ENCODE assay signal across 15 cellular contexts in the genomic region with DNA sequence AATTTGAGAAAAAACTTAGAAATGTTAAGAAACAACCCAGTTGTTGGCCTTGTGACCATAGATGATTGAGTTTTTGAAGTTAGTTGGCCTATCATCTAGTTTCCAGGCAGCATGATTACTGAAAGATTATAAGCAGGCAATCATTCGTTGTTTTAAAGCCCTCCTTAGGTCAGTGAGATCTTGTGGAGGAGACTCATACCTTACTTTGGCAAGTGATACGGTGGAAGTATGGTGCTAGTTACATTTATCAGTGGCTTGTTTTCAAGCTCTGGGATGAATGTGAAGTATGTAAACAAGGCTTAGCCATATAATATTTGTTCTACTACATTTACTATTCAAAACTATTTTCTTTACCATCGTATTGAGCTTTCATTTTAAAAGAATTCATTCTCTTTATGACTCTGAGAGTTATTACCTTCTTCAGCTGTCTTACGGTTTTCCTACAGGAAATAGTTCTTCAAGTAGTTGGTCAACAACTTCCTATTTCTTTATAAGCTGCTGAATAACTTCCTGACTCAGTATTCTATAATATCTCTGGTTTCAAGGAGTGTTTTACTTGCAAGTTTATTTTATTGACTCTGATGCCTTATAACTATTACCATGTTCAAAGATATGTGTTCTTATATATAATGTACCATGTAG. TPM values are rescaled to one million over a fixed set of nuclear protein-coding genes. Genes with fewer than 3 reads are reported as not detected.
DNase-seq lines count a peak whose midpoint lies in the region; ATAC-seq, FAIRE-seq and TF ChIP-seq lines count a peak whose summit lies in the region.
"Had no signal": no experiment of that assay in that cellular context is flagged by ENCODE, and none has a peak within 500 bp of the region (broad histone marks: within the 10 kb centered on the region; RNA-seq: fewer than 3 reads in every experiment).

No MANE protein-coding gene starts in this region.

- H3K4me3 ChIP-seq in astrocyte (ENCODE audit: insufficient read depth, low read depth, low read length) = peak overlapping the region; percentile 12
- peak overlapping the region in 2 of 3 experiments; percentile 29 to 50 for H3K4me3 ChIP-seq in keratinocyte (ENCODE audit: control insufficient read depth in 2 of 3, extremely low read depth in 1 of 3, insufficient read depth in 2 of 3, low read depth in 1 of 3, low read length in 3 of 3)
- H3K4me3 ChIP-seq in transverse colon = no peak overlapping the region
- H3K4me3 ChIP-seq: heart left ventricle, prostate gland, SJCRH30, testis had no signal

- H2AFZ ChIP-seq in astrocyte (ENCODE audit: low read depth, low read length) (no peak overlapping the region), keratinocyte (ENCODE audit: control insufficient read depth, low read length) (no peak overlapping the region)

- TF ChIP-seq CTCF in HFFc6 (IDR thresholded peaks at IDR 0.05) (no peak), astrocyte (IDR thresholded peaks at IDR 0.05; ENCODE audit: insufficient read depth, low read depth, low read length) (no peak), keratinocyte (optimal IDR thresholded peaks at IDR 0.05 in 1 of 3, IDR thresholded peaks at IDR 0.05 in 1 of 3, conservative IDR thresholded peaks at IDR 0.05 in 1 of 3; ENCODE audit: extremely low read depth in 1 of 3, insufficient read depth in 2 of 3, low read length in 3 of 3) (no peak), transverse colon (IDR thresholded peaks at IDR 0.05) (no peak)

- WGBS in transverse colon (ENCODE audit: low coverage in 1 of 2), 2 donors = 0 to 15% methylated on average over 2 to 4 of the region's 4 CpGs

- H3K27me3 Mint-ChIP-seq in HFFc6 (ENCODE audit: insufficient read depth) (no peaks in the 10 kb centered on the region; the same call in 1 of the 2 replicates), astrocyte (ENCODE audit: low read depth, unreplicated experiment) (no peaks in the 10 kb centered on the region)

- FAIRE-seq in astrocyte (lab: Jason Lieb, UNC) = peak; percentile 67
- no peak for FAIRE-seq in keratinocyte (lab: Jason Lieb, UNC)

- H3K4me3 Mint-ChIP-seq in HFFc6 (peak overlapping the region; percentile 82), astrocyte (ENCODE audit: unreplicated experiment) (no peak overlapping the region)
- H3K4me3 Mint-ChIP-seq: activated CD4-positive, alpha-beta memory T cell treated with anti-CD3 and anti-CD28 coated beads for 36 hours; CD4-positive, alpha-beta memory T cell had no signal

- H3K4me1 ChIP-seq in astrocyte (ENCODE audit: insufficient read depth, low read length) (peaks cover 65% of the 10 kb centered on the region), keratinocyte (ENCODE audit: control insufficient read depth, extremely low read depth, insufficient read depth, low read length) (peaks cover 62% of the 10 kb centered on the region), transverse colon (peaks cover 23 to 86% (median 45%) of the 10 kb centered on the region in 4 donors)

- H3K9me3 ChIP-seq in astrocyte (ENCODE audit: insufficient read depth, low read depth, low read length) (no peaks in the 10 kb centered on the region), keratinocyte (ENCODE audit: control insufficient read depth, low read depth, low read length) (no peaks in the 10 kb centered on the region), transverse colon (no peaks in the 10 kb centered on the region)
- H3K9me3 ChIP-seq: heart left ventricle, prostate gland, SJCRH30, testis had no signal

- H3K4me2 ChIP-seq in astrocyte (ENCODE audit: low read length) (peak overlapping the region; percentile 70), keratinocyte (ENCODE audit: control insufficient read depth, extremely low read depth, insufficient read depth, low read depth, low read length) (peak overlapping the region; percentile 72)

- TF ChIP-seq POLR2A in transverse colon (IDR thresholded peaks at IDR 0.05) = no peak

- H3K27ac Mint-ChIP-seq in HFFc6 (peak overlapping the region; percentile 87), astrocyte (ENCODE audit: unreplicated experiment) (no peak overlapping the region)
- H3K27ac Mint-ChIP-seq: activated CD4-positive, alpha-beta memory T cell treated with anti-CD3 and anti-CD28 coated beads for 36 hours; CD4-positive, alpha-beta memory T cell had no signal

- dilution Hi-C loops in keratinocyte (cut with MboI; ENCODE audit: extremely low pct_ligation_motif_present, low sequenced_read_pairs) = no loop called here

- intact Hi-C loops in transverse colon (cut with DNase I; ENCODE audit: low total_unique reads) = loop anchor here (10.0 kb wide), 1 partner anchor 157 kb away; no protein-coding TSS in a partner anchor

- DNase-seq in HFFc6 (peak; percentile 23), astrocyte (ENCODE audit: low read depth) (peak; percentile 29), keratinocyte (ENCODE audit: low read depth, low spot score) (no peak), transverse colon (no peak), HuH-7.5 (ENCODE audit: low spot score) (no peak)
- DNase-seq in effector CD8-positive, alpha-beta T cell (lab: John Stamatoyannopoulos, UW) = no peak
- DNase-seq: activated CD4-positive, alpha-beta memory T cell treated with anti-CD3 and anti-CD28 coated beads for 36 hours; activated effector memory CD4-positive, alpha-beta T cell treated with Interleukin-2 at 50 U/mL for 16 hours; CD4-positive, alpha-beta memory T cell; heart left ventricle; NCI-H1105; SJCRH30; testis had no signal

- H4K20me1 ChIP-seq in astrocyte (ENCODE audit: insufficient read depth, low read length) (peaks cover 43% of the 10 kb centered on the region), keratinocyte (ENCODE audit: control insufficient read depth, extremely low read depth, insufficient read depth, low read length) (peaks cover 9% of the 10 kb centered on the region)

- no peaks in the 10 kb centered on the region for H3K9me3 Mint-ChIP-seq in HFFc6
- no peaks in the 10 kb centered on the region for H3K9me3 Mint-ChIP-seq in astrocyte (ENCODE audit: unreplicated experiment)
- H3K9me3 Mint-ChIP-seq: activated CD4-positive, alpha-beta memory T cell treated with anti-CD3 and anti-CD28 coated beads for 36 hours had no signal

- H3K9ac ChIP-seq in astrocyte (ENCODE audit: low read length) = no peak overlapping the region
- no peak overlapping the region for H3K9ac ChIP-seq in keratinocyte (ENCODE audit: control insufficient read depth, extremely low read depth, insufficient read depth, low read length)

- peak overlapping the region; percentile 29 for H3K27ac ChIP-seq in astrocyte (ENCODE audit: low read depth, low read length)
- H3K27ac ChIP-seq in keratinocyte (ENCODE audit: control insufficient read depth, insufficient read depth, low read length) = peak overlapping the region; percentile 54
- H3K27ac ChIP-seq in transverse colon = peak overlapping the region in 3 of 4 donors; percentile 17 to 70 (median 44)
- H3K27ac ChIP-seq: heart left ventricle, prostate gland, SJCRH30, testis had no signal

- no peaks in the 10 kb centered on the region for H3K27me3 ChIP-seq in astrocyte (ENCODE audit: insufficient read depth, low read length)
- H3K27me3 ChIP-seq in keratinocyte (ENCODE audit: control insufficient read depth, extremely low read depth, insufficient read depth, low read length) = no peaks in the 10 kb centered on the region
- no peaks in the 10 kb centered on the region for H3K27me3 ChIP-seq in transverse colon
- H3K27me3 ChIP-seq: SJCRH30, testis had no signal

- in situ Hi-C loops in transverse colon (cut with MboI; ENCODE audit: low pct_ligation_motif_present in 1 of 4, low pct_unique_long_range_greater_than_20kb in 1 of 4, low sequenced_read_pairs in 3 of 4) = loop anchor here in 1 of 4 donors (25.0 kb wide), 1 partner anchor 145 kb away; no protein-coding TSS in a partner anchor

- H3K36me3 ChIP-seq in astrocyte (ENCODE audit: insufficient read depth, low read length) (peaks cover 11% of the 10 kb centered on the region), keratinocyte (ENCODE audit: control insufficient read depth in 2 of 2, extremely low read depth in 1 of 2, insufficient read depth in 2 of 2, low read length in 2 of 2) (peaks cover 4 to 15% of the 10 kb centered on the region in 2 experiments), transverse colon (no peaks in the 10 kb centered on the region)
- H3K36me3 ChIP-seq: prostate gland had no signal

- H3K36me3 Mint-ChIP-seq in HFFc6 (ENCODE audit: low read depth) (peaks cover 39% of the 10 kb centered on the region), astrocyte (ENCODE audit: low read depth, unreplicated experiment) (peaks cover 1% of the 10 kb centered on the region)
- H3K36me3 Mint-ChIP-seq: activated CD4-positive, alpha-beta memory T cell treated with anti-CD3 and anti-CD28 coated beads for 36 hours; CD4-positive, alpha-beta memory T cell had no signal

- H3K4me1 Mint-ChIP-seq in HFFc6 (ENCODE audit: low read depth) (peaks cover 84% of the 10 kb centered on the region), astrocyte (ENCODE audit: low read depth, unreplicated experiment) (peaks cover 49% of the 10 kb centered on the region)

- ATAC-seq in GM21825 (IDR thresholded peaks at IDR 0.05; ENCODE audit: unreplicated experiment) = no peak
- ATAC-seq: heart left ventricle had no signal

- H3K79me2 ChIP-seq in astrocyte (ENCODE audit: insufficient read depth, low read length) (peaks cover 100% of the 10 kb centered on the region), keratinocyte (ENCODE audit: control insufficient read depth, insufficient read depth, low read length) (peaks cover 99% of the 10 kb centered on the region)

- TF ChIP-seq EP300 in transverse colon (IDR thresholded peaks at IDR 0.05; ENCODE audit: low read depth) = no peak

- H3K9me1 ChIP-seq in keratinocyte (ENCODE audit: control insufficient read depth, extremely low read depth, insufficient read depth, low read length) = no peaks in the 10 kb centered on the region

RNA-seq across cellular contexts. Expression of gene YAP1, which starts 7.3 kb away (rescaled TPM):
- 100 to 1,000 TPM; 120 to 159 (median 133) TPM for total RNA-seq in HFFc6 (2021; fragmentation: NEBNext Ultra II Directional; extraction: Animal tissue kit (Norgen Biotek cat#: 25700))
- 122 and 129 TPM in 2 replicates for total RNA-seq in astrocyte
- polyA plus RNA-seq in keratinocyte = 89.8 to 125 TPM (median 105 TPM) in 3 replicates
- polyA plus RNA-seq in keratinocyte (2011; ENCODE audit: low read depth) = 73.1 TPM
- polyA plus RNA-seq in keratinocyte (2011; cell fraction: cytosol; rRNA removed) = 95.6 and 114 TPM in 2 replicates
- polyA plus RNA-seq in keratinocyte (2011; cell fraction: nucleus; rRNA removed) = 132 and 152 TPM in 2 replicates
- polyA plus RNA-seq in keratinocyte (2012; ENCODE audit: low replicate concordance) = 66.6 and 104 TPM in 2 replicates
- polyA minus RNA-seq in keratinocyte = 237 to 310 TPM (median 294 TPM) in 3 replicates
- polyA minus RNA-seq in keratinocyte (2011; cell fraction: cytosol; rRNA and poly(A)+ RNA removed) = 154 TPM
- polyA minus RNA-seq in keratinocyte (2011; cell fraction: nucleus; rRNA and poly(A)+ RNA removed) = 166 and 273 TPM in 2 replicates
- total RNA-seq in transverse colon = 100 to 1,000 TPM in 3 of 4 donors, 10 to 100 TPM in 1; 90.5 to 163 (median 105) TPM
- polyA plus RNA-seq: CD4-positive, alpha-beta memory T cell had no signal

Comparison
In these comparisons a context has a peak if more than half of its experiments do, and no peak if none do; other contexts are left out.
1. DNase-seq: peak in HFFc6 (single experiment) and astrocyte (single experiment); none in keratinocyte (single experiment), transverse colon (single experiment), effector CD8-positive, alpha-beta T cell (single experiment) and HuH-7.5 (single experiment).
2. H3K4me3 ChIP-seq: peak in astrocyte (single experiment) and keratinocyte (2 of 3); none in transverse colon (0 of 4).
3. Peak in every context shown above with its lines, with median percentiles within 50 percentile points of each other: H3K27ac ChIP-seq.